ENCODE assay signal across 8 cellular contexts in genomic region chr10:113960617-113961260, GRCh38.
DNase-seq lines count a peak whose midpoint lies in the region; ATAC-seq lines count a peak whose summit lies in the region.

No MANE protein-coding gene starts in this region.

- H3K4me1 Mint-ChIP-seq in immature natural killer cell = peaks cover 30 to 31% of the 10 kb centered on the region in 2 donors

- peak overlapping the region; percentile 46 to 94 (median 84) for H3K27ac Mint-ChIP-seq in immature natural killer cell

- H3K4me3 Mint-ChIP-seq in immature natural killer cell = peak overlapping the region; percentile 27 to 74 (median 55)

- ATAC-seq in HG03139 (IDR thresholded peaks at IDR 0.05; ENCODE audit: unreplicated experiment) (peak; percentile 34), left lobe of liver (no peak)

- no peaks in the 10 kb centered on the region for H3K36me3 Mint-ChIP-seq in immature natural killer cell

- DNase-seq in NCI-H187 (lab: John Stamatoyannopoulos, UW) (peak; percentile 47 to 55), NCI-H187 treated with DMSO at 0.1 percent for 48 hours (lab: John Stamatoyannopoulos, UW) (no peak), T-helper 1 cell (peak; percentile 18 to 80 (median 28)), immature natural killer cell (peak; percentile 31 to 72 (median 38)), AG20443 (ENCODE audit: low spot score) (no peak), SKM-1 (lab: John Stamatoyannopoulos, UW; ENCODE audit: unreplicated experiment) (no peak), left lobe of liver (ENCODE audit: low spot score) (no peak)

- H3K27me3 Mint-ChIP-seq in immature natural killer cell (ENCODE audit: low read depth in 3 of 3) = peaks cover 5 to 11% (median 9%) of the 10 kb centered on the region in 3 donors

- H3K9me3 Mint-ChIP-seq in immature natural killer cell = no peaks in the 10 kb centered on the region

Comparison
In these comparisons a context has a peak if more than half of its experiments do, and no peak if none do; other contexts are left out.
1. DNase-seq: peak in NCI-H187 (2 of 2), T-helper 1 cell (5 of 5) and immature natural killer cell (3 of 3); none in NCI-H187 treated with DMSO at 0.1 percent for 48 hours (single experiment), AG20443 (single experiment), SKM-1 (single experiment) and left lobe of liver (single experiment).